Comparison of ENCODE assay signal across 13 cellular contexts in genomic region chr1:25131794-25132193, GRCh38.
"Had no signal": no experiment of that assay in that cellular context is flagged by ENCODE, and none has a peak within 500 bp of the region (broad histone marks: within the 10 kb centered on the region; RNA-seq: fewer than 3 reads in every experiment).

No MANE protein-coding gene starts in this region.

- FAIRE-seq: colon, endometrium had no signal

- ATAC-seq: activated T-cell treated with anti-CD3 and anti-CD28 coated beads, Interleukin-2, amount 50 U/mL, for 4 hours; left colon had no signal

- DNase-seq: activated CD4-positive, alpha-beta T cell treated with anti-CD3 and anti-CD28 coated beads for 1 hour; activated CD4-positive, alpha-beta T cell treated with anti-CD3 and anti-CD28 coated beads, Interleukin-2, amount 50 U/mL, for 4 hours; activated effector memory CD4-positive, alpha-beta T cell treated with Interleukin-2 at 50 U/mL for 16 hours; activated T-cell treated with anti-CD3 and anti-CD28 coated beads, Interleukin-2, amount 50 U/mL, for 4 hours; left colon; midbrain; sigmoid colon; spleen; T1000; thyroid gland; uterus had no signal
